Comparison of ENCODE assay signal across 1 cellular context in the genomic region with DNA sequence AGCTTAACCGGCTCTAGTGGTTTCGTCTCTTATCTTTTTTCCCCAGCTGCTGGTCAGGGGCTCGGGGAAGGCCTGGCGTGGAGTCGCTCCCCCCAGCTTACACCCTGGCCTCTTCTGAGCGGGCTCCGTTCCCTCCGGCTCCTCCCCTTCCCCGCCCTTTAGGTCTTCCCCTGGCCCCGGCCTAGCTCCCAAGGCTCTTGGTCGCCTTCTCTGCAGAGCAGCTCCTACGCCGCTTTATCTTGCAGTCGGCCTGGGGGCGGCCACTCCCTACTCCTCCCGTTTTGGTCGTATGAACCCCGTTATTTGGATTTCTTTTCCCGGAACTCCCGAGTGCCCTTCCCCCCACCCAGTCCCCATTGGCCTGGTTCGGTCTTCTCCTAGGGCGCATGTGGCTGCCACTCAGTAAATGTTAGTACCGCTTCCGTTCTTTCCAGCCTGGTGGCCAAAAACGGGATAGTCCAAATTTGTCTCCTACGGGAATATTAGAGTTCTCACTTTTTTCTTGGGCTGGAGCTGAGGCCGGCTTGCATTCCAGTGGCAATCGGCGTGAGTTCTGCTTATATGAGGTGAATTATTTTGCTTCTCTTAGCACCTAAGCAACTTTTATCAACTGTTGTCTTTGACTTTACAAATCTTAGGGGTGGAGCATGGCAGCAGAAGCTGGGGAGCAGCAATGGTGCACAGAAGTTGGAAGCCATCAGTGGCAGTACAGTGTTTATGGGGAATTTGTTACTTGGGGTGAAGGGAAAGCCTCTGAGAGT.
TF ChIP-seq lines count a peak whose summit lies in the region.

No MANE protein-coding gene starts in this region.

TF ChIP-seq in HEK293, 187 proteins besides CTCF, POLR2A, EP300 and RAD21 (continued from another document and continues in another):
- TF ChIP-seq ZNF341 (tag by site-specific recombination; IDR thresholded peaks at IDR 0.05; ENCODE audit: low read depth) (no peak), ZNF292 (tag by site-specific recombination; IDR thresholded peaks at IDR 0.05; ENCODE audit: borderline replicate concordance, low read depth) (no peak), ZNF391 (tag by site-specific recombination; IDR thresholded peaks at IDR 0.05; ENCODE audit: borderline replicate concordance, low read depth) (peak; percentile 53; the same call in 1 of the 2 replicates), KLF10 (tag by site-specific recombination; IDR thresholded peaks at IDR 0.05) (no peak), ZNF473 (tag by site-specific recombination; IDR thresholded peaks at IDR 0.05) (no peak), PRDM1 (tag by site-specific recombination; IDR thresholded peaks at IDR 0.05) (no peak), ZNF175 (tag by site-specific recombination; IDR thresholded peaks at IDR 0.05) (no peak), ZNF561 (tag by site-specific recombination; IDR thresholded peaks at IDR 0.05; ENCODE audit: borderline replicate concordance) (peak; percentile 64; the same call in 1 of the 2 replicates), ZBTB8A (tag by site-specific recombination; IDR thresholded peaks at IDR 0.05) (peak; percentile 69), ZNF639 (tag by site-specific recombination; IDR thresholded peaks at IDR 0.05) (0 out of 2 replicates have a peak, but pooled peaks have one; percentile 28), ZNF623 (tag by site-specific recombination; IDR thresholded peaks at IDR 0.05) (no peak; the same call in 1 of the 2 replicates), KLF9 (tag by site-specific recombination; IDR thresholded peaks at IDR 0.05; ENCODE audit: low read depth) (no peak), KLF16 (tag by site-specific recombination; IDR thresholded peaks at IDR 0.05) (0 out of 2 replicates have a peak, but pooled peaks have one; percentile 17), ZBTB10 (tag by site-specific recombination; IDR thresholded peaks at IDR 0.05) (peak; percentile 78; the same call in 1 of the 2 replicates), ZNF530 (tag by site-specific recombination; IDR thresholded peaks at IDR 0.05; ENCODE audit: low read depth) (no peak), ZNF335 (tag by site-specific recombination; conservative IDR thresholded peaks at IDR 0.05) (peak; percentile 72), ZNF514 (tag by site-specific recombination; IDR thresholded peaks at IDR 0.05) (no peak), ZNF701 (tag by site-specific recombination; IDR thresholded peaks at IDR 0.05) (0 out of 2 replicates have a peak, but pooled peaks have one; percentile 41), SP3 (tag by site-specific recombination; IDR thresholded peaks at IDR 0.05) (0 out of 2 replicates have a peak, but pooled peaks have one; percentile 6), ZXDB (tag by site-specific recombination; IDR thresholded peaks at IDR 0.05) (peak; percentile 82; the same call in 1 of the 2 replicates), ZNF660 (tag by site-specific recombination; IDR thresholded peaks at IDR 0.05) (peak; percentile 75; the same call in 1 of the 2 replicates), ZNF600 (tag by site-specific recombination; IDR thresholded peaks at IDR 0.05) (peak; percentile 70; the same call in 1 of the 2 replicates), GLIS2 (tag by site-specific recombination; IDR thresholded peaks at IDR 0.05) (peak; percentile 55), WT1 (tag by site-specific recombination; IDR thresholded peaks at IDR 0.05) (peak; percentile 50; the same call in 1 of the 2 replicates), TRIM28 (IDR thresholded peaks at IDR 0.05; ENCODE audit: borderline replicate concordance, low read length) (0 out of 2 replicates have a peak, but pooled peaks have one; percentile 12), ZBTB48 (tag by site-specific recombination; IDR thresholded peaks at IDR 0.05) (peak; percentile 55; the same call in 1 of the 2 replicates), ZNF146 (tag by site-specific recombination; IDR thresholded peaks at IDR 0.05) (0 out of 2 replicates have a peak, but pooled peaks have one; percentile 7), HOXD13 (CRISPR knock-in tag; IDR thresholded peaks at IDR 0.05; ENCODE audit: borderline replicate concordance) (no peak), ZNF777 (tag by site-specific recombination; IDR thresholded peaks at IDR 0.05; ENCODE audit: borderline replicate concordance) (no peak), ZNF2 (tag by site-specific recombination; IDR thresholded peaks at IDR 0.05) (peak; percentile 54; the same call in 1 of the 2 replicates), ZBTB44 (tag by site-specific recombination; IDR thresholded peaks at IDR 0.05) (no peak), ZBTB49 (tag by site-specific recombination; IDR thresholded peaks at IDR 0.05; ENCODE audit: low read depth) (no peak), ZNF324 (tag by site-specific recombination; IDR thresholded peaks at IDR 0.05) (peak; percentile 47; the same call in 1 of the 2 replicates)
- TF ChIP-seq, protein P1, sequence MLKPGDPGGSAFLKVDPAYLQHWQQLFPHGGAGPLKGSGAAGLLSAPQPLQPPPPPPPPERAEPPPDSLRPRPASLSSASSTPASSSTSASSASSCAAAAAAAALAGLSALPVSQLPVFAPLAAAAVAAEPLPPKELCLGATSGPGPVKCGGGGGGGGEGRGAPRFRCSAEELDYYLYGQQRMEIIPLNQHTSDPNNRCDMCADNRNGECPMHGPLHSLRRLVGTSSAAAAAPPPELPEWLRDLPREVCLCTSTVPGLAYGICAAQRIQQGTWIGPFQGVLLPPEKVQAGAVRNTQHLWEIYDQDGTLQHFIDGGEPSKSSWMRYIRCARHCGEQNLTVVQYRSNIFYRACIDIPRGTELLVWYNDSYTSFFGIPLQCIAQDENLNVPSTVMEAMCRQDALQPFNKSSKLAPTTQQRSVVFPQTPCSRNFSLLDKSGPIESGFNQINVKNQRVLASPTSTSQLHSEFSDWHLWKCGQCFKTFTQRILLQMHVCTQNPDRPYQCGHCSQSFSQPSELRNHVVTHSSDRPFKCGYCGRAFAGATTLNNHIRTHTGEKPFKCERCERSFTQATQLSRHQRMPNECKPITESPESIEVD (tag by site-specific recombination; IDR thresholded peaks at IDR 0.05): no peak
- TF ChIP-seq, protein P2, sequence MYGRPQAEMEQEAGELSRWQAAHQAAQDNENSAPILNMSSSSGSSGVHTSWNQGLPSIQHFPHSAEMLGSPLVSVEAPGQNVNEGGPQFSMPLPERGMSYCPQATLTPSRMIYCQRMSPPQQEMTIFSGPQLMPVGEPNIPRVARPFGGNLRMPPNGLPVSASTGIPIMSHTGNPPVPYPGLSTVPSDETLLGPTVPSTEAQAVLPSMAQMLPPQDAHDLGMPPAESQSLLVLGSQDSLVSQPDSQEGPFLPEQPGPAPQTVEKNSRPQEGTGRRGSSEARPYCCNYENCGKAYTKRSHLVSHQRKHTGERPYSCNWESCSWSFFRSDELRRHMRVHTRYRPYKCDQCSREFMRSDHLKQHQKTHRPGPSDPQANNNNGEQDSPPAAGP (tag by site-specific recombination; IDR thresholded peaks at IDR 0.05): peak; percentile 65; the same call in 1 of the 2 replicates
- TF ChIP-seq, protein P3, sequence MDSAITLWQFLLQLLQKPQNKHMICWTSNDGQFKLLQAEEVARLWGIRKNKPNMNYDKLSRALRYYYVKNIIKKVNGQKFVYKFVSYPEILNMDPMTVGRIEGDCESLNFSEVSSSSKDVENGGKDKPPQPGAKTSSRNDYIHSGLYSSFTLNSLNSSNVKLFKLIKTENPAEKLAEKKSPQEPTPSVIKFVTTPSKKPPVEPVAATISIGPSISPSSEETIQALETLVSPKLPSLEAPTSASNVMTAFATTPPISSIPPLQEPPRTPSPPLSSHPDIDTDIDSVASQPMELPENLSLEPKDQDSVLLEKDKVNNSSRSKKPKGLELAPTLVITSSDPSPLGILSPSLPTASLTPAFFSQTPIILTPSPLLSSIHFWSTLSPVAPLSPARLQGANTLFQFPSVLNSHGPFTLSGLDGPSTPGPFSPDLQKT (IDR thresholded peaks at IDR 0.05; ENCODE audit: borderline replicate concordance, low read depth, low read length): no peak
- TF ChIP-seq, protein P4, sequence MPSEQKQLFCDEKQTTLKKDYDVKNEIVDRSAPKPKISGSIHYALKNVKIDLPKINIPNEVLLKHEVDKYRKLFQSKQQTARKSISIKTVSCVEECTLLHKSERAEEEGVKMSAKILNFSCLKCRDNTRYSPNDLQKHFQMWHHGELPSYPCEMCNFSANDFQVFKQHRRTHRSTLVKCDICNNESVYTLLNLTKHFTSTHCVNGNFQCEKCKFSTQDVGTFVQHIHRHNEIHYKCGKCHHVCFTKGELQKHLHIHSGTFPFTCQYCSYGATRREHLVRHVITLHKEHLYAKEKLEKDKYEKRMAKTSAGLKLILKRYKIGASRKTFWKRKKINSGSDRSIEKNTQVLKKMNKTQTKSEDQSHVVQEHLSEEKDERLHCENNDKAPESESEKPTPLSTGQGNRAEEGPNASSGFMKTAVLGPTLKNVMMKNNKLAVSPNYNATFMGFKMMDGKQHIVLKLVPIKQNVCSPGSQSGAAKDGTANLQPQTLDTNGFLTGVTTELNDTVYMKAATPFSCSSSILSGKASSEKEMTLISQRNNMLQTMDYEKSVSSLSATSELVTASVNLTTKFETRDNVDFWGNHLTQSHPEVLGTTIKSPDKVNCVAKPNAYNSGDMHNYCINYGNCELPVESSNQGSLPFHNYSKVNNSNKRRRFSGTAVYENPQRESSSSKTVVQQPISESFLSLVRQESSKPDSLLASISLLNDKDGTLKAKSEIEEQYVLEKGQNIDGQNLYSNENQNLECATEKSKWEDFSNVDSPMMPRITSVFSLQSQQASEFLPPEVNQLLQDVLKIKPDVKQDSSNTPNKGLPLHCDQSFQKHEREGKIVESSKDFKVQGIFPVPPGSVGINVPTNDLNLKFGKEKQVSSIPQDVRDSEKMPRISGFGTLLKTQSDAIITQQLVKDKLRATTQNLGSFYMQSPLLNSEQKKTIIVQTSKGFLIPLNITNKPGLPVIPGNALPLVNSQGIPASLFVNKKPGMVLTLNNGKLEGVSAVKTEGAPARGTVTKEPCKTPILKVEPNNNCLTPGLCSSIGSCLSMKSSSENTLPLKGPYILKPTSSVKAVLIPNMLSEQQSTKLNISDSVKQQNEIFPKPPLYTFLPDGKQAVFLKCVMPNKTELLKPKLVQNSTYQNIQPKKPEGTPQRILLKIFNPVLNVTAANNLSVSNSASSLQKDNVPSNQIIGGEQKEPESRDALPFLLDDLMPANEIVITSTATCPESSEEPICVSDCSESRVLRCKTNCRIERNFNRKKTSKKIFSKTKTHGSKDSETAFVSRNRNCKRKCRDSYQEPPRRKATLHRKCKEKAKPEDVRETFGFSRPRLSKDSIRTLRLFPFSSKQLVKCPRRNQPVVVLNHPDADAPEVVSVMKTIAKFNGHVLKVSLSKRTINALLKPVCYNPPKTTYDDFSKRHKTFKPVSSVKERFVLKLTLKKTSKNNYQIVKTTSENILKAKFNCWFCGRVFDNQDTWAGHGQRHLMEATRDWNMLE (tag by site-specific recombination; conservative IDR thresholded peaks at IDR 0.05; ENCODE audit: low read depth): no peak
